In genomic region chr19:45293682-45294081, GRCh38 we compare ENCODE assay signal across 1 cellular context.
A peak's percentile ranks its signal among the peaks of the same experiment; 100 is the strongest.
TF ChIP-seq lines count a peak whose summit lies in the region.

No MANE protein-coding gene starts in this region.

TF ChIP-seq in GM12878, 131 proteins besides CTCF, POLR2A, EP300 and RAD21:
- TF ChIP-seq HDAC6 (IDR thresholded peaks at IDR 0.05; ENCODE audit: unreplicated experiment) = no peak
- TF ChIP-seq BHLHE40 (IDR thresholded peaks at IDR 0.05; ENCODE audit: borderline replicate concordance in 1 of 2, low read depth in 2 of 2, low read length in 1 of 2) = 0 out of 4 replicates have a peak, but pooled peaks of 1 of the 2 experiments have one; percentile 16
- no peak for TF ChIP-seq SPI1 (IDR thresholded peaks at IDR 0.05; ENCODE audit: borderline replicate concordance, insufficient read depth, low read depth, low read length)
- TF ChIP-seq USF1 (IDR thresholded peaks at IDR 0.05; ENCODE audit: borderline replicate concordance, extremely low read length, insufficient read depth, low read depth, low read length) = peak; percentile 7
- TF ChIP-seq CBFB (IDR thresholded peaks at IDR 0.05; ENCODE audit: low read depth) = no peak
- no peak for TF ChIP-seq ELK1 (IDR thresholded peaks at IDR 0.05; ENCODE audit: low read depth, low read length)
TF ChIP-seq in GM12878: peak in this region for 2.
